ENCODE assay signal across 8 cellular contexts in genomic region chr2:62038980-62039771, GRCh38.
DNase-seq lines count a peak whose midpoint lies in the region; ATAC-seq and TF ChIP-seq lines count a peak whose summit lies in the region.

No MANE protein-coding gene starts in this region.

- H3K36me3 ChIP-seq in CD4-positive, CD25-positive, alpha-beta regulatory T cell (ENCODE audit: control insufficient read depth, insufficient read depth, low read length): no peaks in the 10 kb centered on the region

- no peaks in the 10 kb centered on the region for H3K27me3 Mint-ChIP-seq in CD4-positive, CD25-positive, alpha-beta regulatory T cell

- H3K27ac ChIP-seq in CD4-positive, CD25-positive, alpha-beta regulatory T cell (ENCODE audit: insufficient read depth, low read length, poor library complexity, severe bottlenecking): no peak overlapping the region
- no peak overlapping the region for H3K27ac ChIP-seq in foreskin keratinocyte

- H3K9me3 ChIP-seq in CD4-positive, CD25-positive, alpha-beta regulatory T cell (ENCODE audit: control insufficient read depth in 2 of 2, low read length in 2 of 2): no peaks in the 10 kb centered on the region

- peaks cover 9% of the 10 kb centered on the region for H3K36me3 Mint-ChIP-seq in CD4-positive, CD25-positive, alpha-beta regulatory T cell

- peaks cover 0 to 5% (median 0%) of the 10 kb centered on the region in 7 donors for H3K9me3 Mint-ChIP-seq in CD4-positive, CD25-positive, alpha-beta regulatory T cell

- peak; percentile 64 to 66 for ATAC-seq in CD4-positive, CD25-positive, alpha-beta regulatory T cell (ENCODE audit: low read depth in 2 of 2)
- ATAC-seq in GM19025 (IDR thresholded peaks at IDR 0.05; ENCODE audit: low read depth, unreplicated experiment) (peak; percentile 99), HG03095 (IDR thresholded peaks at IDR 0.05; ENCODE audit: unreplicated experiment) (peak; percentile 99), foreskin keratinocyte (peak; percentile 66)

- in situ Hi-C loops in G401 (cut with HindIII; ENCODE audit: low sequenced_read_pairs): no loop called here

- no peaks in the 10 kb centered on the region for H3K27me3 ChIP-seq in CD4-positive, CD25-positive, alpha-beta regulatory T cell (ENCODE audit: control insufficient read depth, insufficient read depth, low read length)
- no peaks in the 10 kb centered on the region for H3K27me3 ChIP-seq in foreskin keratinocyte

- TF ChIP-seq POLR2A in Raji (IDR thresholded peaks at IDR 0.05; ENCODE audit: insufficient read depth, low read depth, low read length): 0 out of 2 replicates have a peak, but pooled peaks have one; percentile 15

- no peak for TF ChIP-seq CTCF in foreskin keratinocyte (conservative IDR thresholded peaks at IDR 0.05)

- peak overlapping the region in 1 of 4 donors; percentile 7 for H3K4me3 Mint-ChIP-seq in CD4-positive, CD25-positive, alpha-beta regulatory T cell

- peak in 1 of 3 donors; percentile 70 for DNase-seq in CD4-positive, CD25-positive, alpha-beta regulatory T cell
- DNase-seq in foreskin keratinocyte (peak; percentile 82 to 90), G401 (ENCODE audit: low spot score) (no peak), NCI-H187 treated with DMSO at 0.1 percent for 48 hours (lab: John Stamatoyannopoulos, UW) (no peak), NCI-H1092 treated with DMSO at 0.1 percent for 48 hours (lab: John Stamatoyannopoulos, UW) (no peak)

- peaks cover 10% of the 10 kb centered on the region for H3K4me1 ChIP-seq in CD4-positive, CD25-positive, alpha-beta regulatory T cell (ENCODE audit: control insufficient read depth, insufficient read depth, low read length, poor library complexity, severe bottlenecking)
- H3K4me1 ChIP-seq in foreskin keratinocyte: peaks cover 22% of the 10 kb centered on the region

- no peak overlapping the region for H3K4me3 ChIP-seq in CD4-positive, CD25-positive, alpha-beta regulatory T cell (ENCODE audit: low read depth, low read length)

- H3K27ac Mint-ChIP-seq in CD4-positive, CD25-positive, alpha-beta regulatory T cell: peak overlapping the region; percentile 29 to 79 (median 30)

- H3K4me1 Mint-ChIP-seq in CD4-positive, CD25-positive, alpha-beta regulatory T cell: peaks cover 9 to 22% (median 19%) of the 10 kb centered on the region in 4 donors

Comparison
In these comparisons a context has a peak if more than half of its experiments do, and no peak if none do; other contexts are left out.
1. DNase-seq: peak in foreskin keratinocyte (2 of 2); none in G401 (single experiment), NCI-H187 treated with DMSO at 0.1 percent for 48 hours (single experiment) and NCI-H1092 treated with DMSO at 0.1 percent for 48 hours (single experiment).
2. Peak in every context shown above with its lines, with median percentiles within 50 percentile points of each other: ATAC-seq.